In the genomic region with DNA sequence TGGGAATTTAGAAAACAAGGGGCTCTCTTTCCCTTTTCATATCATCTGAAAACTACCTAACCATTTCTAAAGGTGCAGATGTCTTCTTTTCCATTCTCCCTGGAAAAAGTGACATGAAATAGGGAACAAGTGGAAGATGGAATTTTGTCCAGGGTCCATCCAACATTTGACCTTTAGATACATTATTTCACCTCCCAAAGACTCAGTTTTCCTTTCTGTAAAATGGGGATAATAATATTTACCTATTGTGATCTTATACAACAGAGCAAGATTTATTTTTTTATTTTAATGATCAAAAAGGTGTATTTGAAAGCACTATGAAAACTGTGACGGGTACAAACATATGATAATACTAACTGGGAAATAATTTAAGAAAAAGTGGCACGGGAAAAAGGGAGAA, we compare ENCODE assay signal across 7 cellular contexts.
"Had no signal": no experiment of that assay in that cellular context is flagged by ENCODE, and none has a peak within 500 bp of the region (broad histone marks: within the 10 kb centered on the region; RNA-seq: fewer than 3 reads in every experiment).

No MANE protein-coding gene starts in this region.

- DNase-seq: IMR-90, KBM-7, KG1 had no signal

- H3K4me2 ChIP-seq: KMS-11 had no signal

- H3K9ac ChIP-seq: KMS-11 had no signal

- FAIRE-seq: HTR-8/SVneo had no signal

- H3K27me3 Mint-ChIP-seq: IgD-negative memory B cell had no signal

- H3K36me3 Mint-ChIP-seq: IgD-negative memory B cell had no signal

- H3K27ac Mint-ChIP-seq: IgD-negative memory B cell had no signal

- H3K4me3 Mint-ChIP-seq: IgD-negative memory B cell had no signal

- H3K27ac ChIP-seq: HL-60, KMS-11 had no signal
